Comparison of ENCODE assay signal across 23 cellular contexts in genomic region chr9:115540091-115540490, GRCh38.
"Had no signal": no experiment of that assay in that cellular context is flagged by ENCODE, and none has a peak within 500 bp of the region (broad histone marks: within the 10 kb centered on the region; RNA-seq: fewer than 3 reads in every experiment).

No MANE protein-coding gene starts in this region.

- H3K4me1 Mint-ChIP-seq: activated naive CD8-positive, alpha-beta T cell treated with anti-CD3 and anti-CD28 coated beads for 36 hours; immature natural killer cell; memory B cell; nephron; WTC11 had no signal

- H3K27me3 ChIP-seq: body of pancreas, cardiac muscle cell, hepatocyte, upper lobe of left lung had no signal

- H3K27ac Mint-ChIP-seq: activated naive CD8-positive, alpha-beta T cell treated with anti-CD3 and anti-CD28 coated beads for 36 hours; activated T-cell treated with anti-CD3 and anti-CD28 coated beads, Interleukin-2, amount 50 U/mL, for 24 hours; activated T-helper 2 cell treated with anti-CD3 and anti-CD28 coated beads, Interferon-gamma antibody, Interleukin-2, Interleukin-4, amounts not matched to agents 10 μg/mL and 5 μg/mL and 100 μg/mL, durations not matched to agents 14 hours and 24 hours and 36 hours; immature natural killer cell; memory B cell; WTC11 had no signal

- ATAC-seq: body of pancreas, sciatic nerve, WTC11 had no signal

- H3K9me3 Mint-ChIP-seq: activated naive CD8-positive, alpha-beta T cell treated with anti-CD3 and anti-CD28 coated beads for 36 hours; activated T-cell treated with anti-CD3 and anti-CD28 coated beads, Interleukin-2, amount 50 U/mL, for 24 hours; activated T-helper 2 cell treated with anti-CD3 and anti-CD28 coated beads, Interferon-gamma antibody, Interleukin-2, Interleukin-4, amounts not matched to agents 10 μg/mL and 5 μg/mL and 100 μg/mL, durations not matched to agents 14 hours and 24 hours and 36 hours; memory B cell; nephron had no signal

- H3K9me3 ChIP-seq: body of pancreas, thoracic aorta, upper lobe of left lung had no signal

- H3K4me3 ChIP-seq: body of pancreas, cardiac muscle cell, hepatocyte, smooth muscle cell, thoracic aorta, upper lobe of left lung had no signal

- H3K4me1 ChIP-seq: body of pancreas, upper lobe of left lung had no signal

- DNase-seq: activated naive CD4-positive, alpha-beta T cell treated with Interleukin-2 at 50 U/mL for 16 hours; activated naive CD8-positive, alpha-beta T cell treated with anti-CD3 and anti-CD28 coated beads for 36 hours; activated T-cell treated with anti-CD3 and anti-CD28 coated beads, Interleukin-2, amount 50 U/mL, for 24 hours; amniotic stem cell; body of pancreas; foreskin melanocyte; glutamatergic neuron; immature natural killer cell; stimulated activated CD4-positive, alpha-beta T cell treated with anti-CD3 and anti-CD28 coated beads, Interleukin-2, amount 100 ng/mL, for 48 hours; stimulated activated CD8-positive, alpha-beta memory T cell treated with anti-CD3 and anti-CD28 coated beads, Interleukin-4, amount 100 ng/mL, for 48 hours; stimulated activated naive CD4-positive, alpha-beta T cell; T-helper 9 cell; upper lobe of left lung had no signal

- H3K4me3 Mint-ChIP-seq: activated naive CD8-positive, alpha-beta T cell treated with anti-CD3 and anti-CD28 coated beads for 36 hours; activated T-cell treated with anti-CD3 and anti-CD28 coated beads, Interleukin-2, amount 50 U/mL, for 24 hours; immature natural killer cell; memory B cell; nephron; WTC11 had no signal

- H3K36me3 Mint-ChIP-seq: activated naive CD8-positive, alpha-beta T cell treated with anti-CD3 and anti-CD28 coated beads for 36 hours; immature natural killer cell; memory B cell; WTC11 had no signal

- H3K36me3 ChIP-seq: cardiac muscle cell, thoracic aorta, upper lobe of left lung had no signal

- H3K27ac ChIP-seq: body of pancreas, cardiac muscle cell, epithelial cell of prostate, hepatocyte, thoracic aorta, upper lobe of left lung had no signal
